Comparison of ENCODE assay signal across 14 cellular contexts in genomic region chr22:39312410-39312809, GRCh38. TPM values are rescaled to one million over a fixed set of nuclear protein-coding genes. Genes with fewer than 3 reads are reported as not detected.
DNase-seq lines count a peak whose midpoint lies in the region; ATAC-seq, FAIRE-seq and TF ChIP-seq lines count a peak whose summit lies in the region.
"Had no signal": no experiment of that assay in that cellular context is flagged by ENCODE, and none has a peak within 500 bp of the region (broad histone marks: within the 10 kb centered on the region; RNA-seq: fewer than 3 reads in every experiment).

No MANE protein-coding gene starts in this region.

- POLR2A ChIA-PET in K562 (lab: Yijun Ruan, JAX), result interaction anchor here (0.5 to 2.5 kb wide), 9 partner anchors 10 to 442 kb away, joined by 3 to 14 read pairs (median 4); no protein-coding TSS in a partner anchor

- WGBS in K562 (ENCODE audit: insufficient coverage, low coverage, missing lambda C conversion rate), result 69% methylated on average over 3 of the region's 5 CpGs

- H3K9ac ChIP-seq in BLaER1 (0 out of 2 replicates have a peak overlapping the region, but pooled peaks have one; percentile 29), K562 (ENCODE audit: insufficient read depth in 1 of 2, low read depth in 2 of 2, low read length in 2 of 2) (peak overlapping the region in 1 of 2 experiments; percentile 19; a peak in 2 of 4 replicates)

- intact Hi-C loops in Calu3 (cut with micrococcal nuclease; ENCODE audit: unreplicated experiment) (loop anchor here (10.0 kb wide), 1 partner anchor 212 kb away; the partner anchor contains the start of gene ATF4), K562 (cut with micrococcal nuclease) (no loop called here)

- no peaks in the 10 kb centered on the region for H3K9me3 ChIP-seq in BLaER1
- no peaks in the 10 kb centered on the region for H3K9me3 ChIP-seq in K562 (replicated peaks; ENCODE audit: control insufficient read depth, insufficient read depth, low read depth, low read length)
- H3K9me3 ChIP-seq: thyroid gland had no signal

- H3K4me3 ChIP-seq in BLaER1 (no peak overlapping the region; the same call in 1 of the 2 replicates), K562 (no peak overlapping the region)
- H3K4me3 ChIP-seq: lung, smooth muscle cell, thyroid gland had no signal

- no peak for TF ChIP-seq RAD21 in K562 (CRISPR knock-in tag; conservative IDR thresholded peaks at IDR 0.05 in 1 of 2, IDR thresholded peaks at IDR 0.05 in 1 of 2)

- no peak for TF ChIP-seq POLR2A in K562 (conservative IDR thresholded peaks at IDR 0.05)

- H3K4me2 ChIP-seq in BLaER1 (peak overlapping the region; percentile 96), K562 (ENCODE audit: insufficient read depth, low read length) (no peak overlapping the region)
- H3K4me2 ChIP-seq: smooth muscle cell had no signal

- no peak for TF ChIP-seq CTCF in Calu3 (IDR thresholded peaks at IDR 0.05; ENCODE audit: unreplicated experiment)
- TF ChIP-seq CTCF in K562 (IDR thresholded peaks at IDR 0.05 in 2 of 3, conservative IDR thresholded peaks at IDR 0.05 in 1 of 3; ENCODE audit: insufficient read depth in 2 of 3, low read depth in 1 of 3, low read length in 3 of 3), result no peak

- no peak overlapping the region for H2AFZ ChIP-seq in K562 (ENCODE audit: low read depth, low read length)

- H3K4me1 Mint-ChIP-seq in Calu3 (ENCODE audit: low read depth, unreplicated experiment), result peaks cover 66% of the 10 kb centered on the region

- no peaks in the 10 kb centered on the region for H3K27me3 ChIP-seq in BLaER1
- no peaks in the 10 kb centered on the region for H3K27me3 ChIP-seq in K562 (ENCODE audit: control insufficient read depth in 2 of 2, insufficient read depth in 2 of 2, low read length in 2 of 2)
- H3K27me3 ChIP-seq: thyroid gland had no signal

- BruUV-seq in Calu3 (replicated peaks; lab: Mats Ljungman, UMichigan) (no TSS peak), K562 (replicated peaks; lab: Mats Ljungman, UMichigan) (no TSS peak)

- peaks cover 90% of the 10 kb centered on the region for H3K36me3 Mint-ChIP-seq in Calu3 (ENCODE audit: insufficient read depth, unreplicated experiment)

- DNase-seq in Calu3 (no peak), NCI-H69 (lab: John Stamatoyannopoulos, UW) (peak; percentile 21), K562 (ENCODE audit: extremely low read depth in 1 of 4, low spot score in 3 of 4) (no peak), retina (no peak)
- DNase-seq in central memory CD4-positive, alpha-beta T cell, result no peak
- DNase-seq: NCI-H1417 treated with DMSO at 0.1 percent for 48 hours, NCI-H446 treated with DMSO at 0.1 percent for 48 hours, thyroid gland had no signal

- CTCF ChIA-PET in Calu3 (lab: Charles Lee), result interaction anchor here (2.2 kb wide), 1 partner anchor 142 kb away, joined by 29 read pairs; no protein-coding TSS in a partner anchor
- CTCF ChIA-PET in K562 (lab: Yijun Ruan, JAX; ENCODE audit: low intra/inter-chr PET ratio), result no interaction called here

- in situ Hi-C loops in K562 (cut with MboI), result no loop called here

- no peak overlapping the region for H3K4me3 Mint-ChIP-seq in Calu3 (ENCODE audit: low read depth, unreplicated experiment)
- H3K4me3 Mint-ChIP-seq: dendritic cell treated with granulocyte-macrophage colony-stimulating factor and Interleukin-4, amounts not matched to agents 40 ng/mL and 50 ng/mL, for 4 days had no signal

- no peak for TF ChIP-seq EP300 in K562 (IDR thresholded peaks at IDR 0.05; ENCODE audit: low read length)

- H3K9me3 Mint-ChIP-seq in Calu3 (ENCODE audit: low read depth, unreplicated experiment), result no peaks in the 10 kb centered on the region
- H3K9me3 Mint-ChIP-seq: dendritic cell treated with granulocyte-macrophage colony-stimulating factor and Interleukin-4, amounts not matched to agents 40 ng/mL and 50 ng/mL, for 4 days had no signal

- H3K27ac ChIP-seq in BLaER1 (0 out of 2 replicates have a peak overlapping the region, but pooled peaks have one; percentile 13), K562 (ENCODE audit: extremely low read depth, low read depth, low read length) (no peak overlapping the region)
- H3K27ac ChIP-seq: thyroid gland had no signal

- H3K4me1 ChIP-seq in BLaER1 (peaks cover 90% of the 10 kb centered on the region), K562 (replicated peaks in 1 of 2; ENCODE audit: control insufficient read depth in 2 of 2, insufficient read depth in 2 of 2, low read length in 2 of 2) (peaks cover 19 to 53% of the 10 kb centered on the region in 2 experiments; a peak in 4 of 5 replicates)

- H3K36me3 ChIP-seq in BLaER1 (peaks cover 99% of the 10 kb centered on the region), K562 (ENCODE audit: control insufficient read depth, insufficient read depth, low read length) (peaks cover 57% of the 10 kb centered on the region)

- H4K20me1 ChIP-seq in BLaER1 (peaks cover 96% of the 10 kb centered on the region), K562 (replicated peaks; ENCODE audit: control insufficient read depth, insufficient read depth, low read length) (peaks cover 61% of the 10 kb centered on the region)

- no peaks in the 10 kb centered on the region for H3K27me3 Mint-ChIP-seq in Calu3 (ENCODE audit: unreplicated experiment)
- H3K27me3 Mint-ChIP-seq: dendritic cell treated with granulocyte-macrophage colony-stimulating factor and Interleukin-4, amounts not matched to agents 40 ng/mL and 50 ng/mL, for 4 days had no signal

- ATAC-seq in K562 (peak; percentile 0; the same call in 2 of the 3 replicates), HG03432 (IDR thresholded peaks at IDR 0.05; ENCODE audit: unreplicated experiment) (no peak), GM18873 (IDR thresholded peaks at IDR 0.05; ENCODE audit: low FRiP score, unreplicated experiment) (no peak)

- no peak for FAIRE-seq in K562 (lab: Jason Lieb, UNC)

- H3K9me1 ChIP-seq in K562 (ENCODE audit: control insufficient read depth, insufficient read depth, low read length), result peaks cover 3% of the 10 kb centered on the region

- peak overlapping the region; percentile 36 for H3K27ac Mint-ChIP-seq in Calu3 (ENCODE audit: unreplicated experiment)

- peaks cover 37% of the 10 kb centered on the region for H3K79me2 ChIP-seq in K562 (ENCODE audit: control insufficient read depth, insufficient read depth, low read length)

TF ChIP-seq in K562, 482 proteins besides CTCF, POLR2A, EP300 and RAD21:
- TF ChIP-seq POLR2AphosphoS5 (IDR thresholded peaks at IDR 0.05; ENCODE audit: control insufficient read depth, insufficient read depth, low read depth, low read length) (peak; percentile 30; the same call in 1 of the 2 replicates), SP1 (CRISPR knock-in tag; IDR thresholded peaks at IDR 0.05) (0 out of 2 replicates have a peak, but pooled peaks have one; percentile 14), SIN3A (IDR thresholded peaks at IDR 0.05; ENCODE audit: borderline replicate concordance in 2 of 2, control insufficient read depth in 1 of 2, low read depth in 2 of 2, low read length in 2 of 2) (peak in 1 of 2 experiments; percentile 50; a peak in 1 of 4 replicates), RUNX1 (IDR thresholded peaks at IDR 0.05; ENCODE audit: low read depth) (no peak)
TF ChIP-seq in K562: peak in this region for 3.

RNA-seq across cellular contexts. Expression of gene RPL3, which starts 7.0 kb away (rescaled TPM):
- total RNA-seq in Calu3 (2022) (977 and 1,058 TPM in 2 replicates), K562 (2014; rRNA removed) (2,245 and 2,417 TPM in 2 replicates), K562 (2014; rRNA removed; fragmentation: Illumina TruSeq; extraction: Trizol) (1,384 and 1,624 TPM in 2 replicates), K562 (2015; rRNA removed; fragmentation: Illumina TruSeq; extraction: Trizol) (1,989 and 2,037 TPM in 2 replicates), K562 (2021) (1,960 and 1,995 TPM in 2 replicates)
- 772 and 1,506 TPM in 2 replicates for total RNA-seq in K562 (2011; cell fraction: chromatin; rRNA removed; ENCODE audit: low replicate concordance)
- total RNA-seq in K562 (2011; cell fraction: nucleolus; rRNA removed), result 1,570 and 1,591 TPM in 2 replicates
- total RNA-seq in K562 (2011; cell fraction: nucleoplasm; rRNA removed), result 1,390 and 1,690 TPM in 2 replicates
- polyA plus RNA-seq in K562 (2011; rRNA removed) (3,220 and 3,989 TPM in 2 replicates), K562 (2014; fragmentation: Illumina TruSeq; extraction: Trizol) (2,565 and 2,747 TPM in 2 replicates), K562 (2014; fragmentation: Nextera tagmentation; extraction: Ambion mirVana) (1,000 to 10,000 TPM; 3,338 to 4,066 TPM), K562 (2014; rRNA removed) (2,749 and 3,057 TPM in 2 replicates)
- 4,199 and 5,450 TPM in 2 replicates for polyA plus RNA-seq in K562 (2011; cell fraction: cytosol; rRNA removed)
- 2,091 and 2,598 TPM in 2 replicates for polyA plus RNA-seq in K562 (2011; cell fraction: nucleus; rRNA removed)
- polyA plus RNA-seq in K562 (2012), result 3,035 and 4,256 TPM in 2 replicates
- polyA minus RNA-seq in K562 (2011; rRNA and poly(A)+ RNA removed), result 1,664 and 1,688 TPM in 2 replicates
- 1,079 and 1,282 TPM in 2 replicates for polyA minus RNA-seq in K562 (2011; cell fraction: cytosol; rRNA and poly(A)+ RNA removed)
- polyA minus RNA-seq in K562 (2011; cell fraction: nucleus; rRNA and poly(A)+ RNA removed), result 554 and 1,072 TPM in 2 replicates

RNA-seq across cellular contexts. Expression of gene SYNGR1, which starts 37.4 kb away (rescaled TPM):
- total RNA-seq in Calu3 (2022) (12.3 and 16.8 TPM in 2 replicates), K562 (2014; rRNA removed) (3.6 and 6.9 TPM in 2 replicates), K562 (2014; rRNA removed; fragmentation: Illumina TruSeq; extraction: Trizol) (1.4 and 2.1 TPM in 2 replicates), K562 (2015; rRNA removed; fragmentation: Illumina TruSeq; extraction: Trizol) (3.2 and 3.3 TPM in 2 replicates), K562 (2021) (12.5 and 13.6 TPM in 2 replicates)
- total RNA-seq in K562 (2011; cell fraction: chromatin; rRNA removed; ENCODE audit: low replicate concordance), result 9.8 and 30.7 TPM in 2 replicates
- 20.4 and 25.8 TPM in 2 replicates for total RNA-seq in K562 (2011; cell fraction: nucleolus; rRNA removed)
- total RNA-seq in K562 (2011; cell fraction: nucleoplasm; rRNA removed), result 17.7 and 21.5 TPM in 2 replicates
- polyA plus RNA-seq in K562 (2011; rRNA removed) (10.6 and 16.2 TPM in 2 replicates), K562 (2014; fragmentation: Illumina TruSeq; extraction: Trizol) (5.5 and 10.0 TPM in 2 replicates), K562 (2014; fragmentation: Nextera tagmentation; extraction: Ambion mirVana) (1 to 10 TPM; 1.8 to 2.3 TPM), K562 (2014; rRNA removed) (13.7 and 15.9 TPM in 2 replicates)
- polyA plus RNA-seq in K562 (2011; cell fraction: cytosol; rRNA removed), result 20.6 and 62.9 TPM in 2 replicates
- polyA plus RNA-seq in K562 (2011; cell fraction: nucleus; rRNA removed), result 38.1 and 50.4 TPM in 2 replicates
- polyA plus RNA-seq in K562 (2012), result 11.2 and 11.6 TPM in 2 replicates
- polyA minus RNA-seq in K562 (2011; rRNA and poly(A)+ RNA removed), result 3.3 and 3.6 TPM in 2 replicates
- polyA minus RNA-seq in K562 (2011; cell fraction: cytosol; rRNA and poly(A)+ RNA removed), result 10.2 and 12.4 TPM in 2 replicates
- polyA minus RNA-seq in K562 (2011; cell fraction: nucleus; rRNA and poly(A)+ RNA removed), result 10.4 and 13.6 TPM in 2 replicates
